18 cellular contexts compared by ENCODE assay signal in the genomic region with DNA sequence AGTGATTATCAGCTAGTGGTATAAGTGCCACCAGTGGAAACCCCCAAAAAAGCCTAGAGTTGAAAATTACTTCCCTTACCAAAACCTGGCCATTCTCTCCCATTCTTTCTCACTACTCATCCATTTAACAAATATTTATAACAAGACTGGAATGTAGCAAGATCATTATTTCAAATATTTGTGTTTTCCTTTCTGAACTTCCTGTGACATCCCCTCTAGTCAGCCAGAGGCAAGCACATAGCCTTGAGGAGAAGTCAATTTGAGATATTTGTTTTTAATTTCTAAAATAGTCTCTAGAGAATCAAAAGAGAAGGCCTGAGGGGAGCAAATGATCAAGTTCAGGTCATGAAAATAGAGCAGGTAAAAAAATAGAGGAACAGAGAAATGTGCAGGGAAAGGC.
DNase-seq lines count a peak whose midpoint lies in the region; ATAC-seq, FAIRE-seq and TF ChIP-seq lines count a peak whose summit lies in the region.
"Had no signal": no experiment of that assay in that cellular context is flagged by ENCODE, and none has a peak within 500 bp of the region (broad histone marks: within the 10 kb centered on the region; RNA-seq: fewer than 3 reads in every experiment).

No MANE protein-coding gene starts in this region.

- H3K4me2 ChIP-seq in IMR-90 (ENCODE audit: low read depth, low read length): no peak overlapping the region
- no peak overlapping the region for H3K4me2 ChIP-seq in GM12878 (ENCODE audit: control insufficient read depth, insufficient read depth)
- H3K4me2 ChIP-seq in trophoblast cell (ENCODE audit: low read length): no peak overlapping the region
- H3K4me2 ChIP-seq: GM23338 had no signal

- no peak overlapping the region for H3K56ac ChIP-seq in IMR-90 (ENCODE audit: extremely low read depth, insufficient read depth, low read length)

- H3K79me1 ChIP-seq in IMR-90 (ENCODE audit: low read depth in 1 of 2, low read length in 2 of 2) (no peaks in the 10 kb centered on the region), trophoblast cell (ENCODE audit: low read length) (no peaks in the 10 kb centered on the region)

- peak overlapping the region; percentile 56; the same call in 1 of the 2 replicates for H2AK5ac ChIP-seq in IMR-90 (ENCODE audit: low read depth, low read length)
- no peak overlapping the region for H2AK5ac ChIP-seq in trophoblast cell (ENCODE audit: low read length)

- FAIRE-seq in GM12878 (lab: Jason Lieb, UNC): no peak
- FAIRE-seq: GM12891, GM19239 had no signal

- H3K4ac ChIP-seq in IMR-90 (ENCODE audit: low read depth, low read length) (peak overlapping the region; percentile 87), trophoblast cell (ENCODE audit: low read depth, low read length) (no peak overlapping the region)

- no peak overlapping the region for H2BK5ac ChIP-seq in IMR-90 (ENCODE audit: low read depth, low read length, poor library complexity, severe bottlenecking)
- no peak overlapping the region for H2BK5ac ChIP-seq in trophoblast cell (ENCODE audit: low read depth, low read length, poor library complexity)

- DNase-seq in IMR-90: no peak
- no peak for DNase-seq in GM12878 (ENCODE audit: low read depth, low spot score)
- DNase-seq in trophoblast cell: no peak
- no peak for DNase-seq in foreskin melanocyte
- no peak for DNase-seq in EL
- DNase-seq: C1 segment of cervical spinal cord; Calu3; CD4-positive, alpha-beta memory T cell; COR-L47; DMS53; DMS79 treated with DMSO at 0.1 percent for 48 hours; GDM1; H9 had no signal

- H3K14ac ChIP-seq in IMR-90 (replicated peaks; ENCODE audit: low read depth, low read length): 0 out of 2 replicates have a peak overlapping the region, but pooled peaks have one; percentile 21
- no peak overlapping the region for H3K14ac ChIP-seq in trophoblast cell (ENCODE audit: low read length)

- RAD21 ChIA-PET in GM12878 (lab: Charles Lee; ENCODE audit: unreplicated experiment): interaction anchor here (1.2 kb wide), 1 partner anchor 16 kb away, joined by 3 read pairs; no protein-coding TSS in a partner anchor

- in situ Hi-C loops in IMR-90 (cut with MboI; ENCODE audit: low sequenced_read_pairs): no loop called here
- in situ Hi-C loops in GM12878 (cut with MboI): no loop called here

- H3K79me2 ChIP-seq in GM12878 (ENCODE audit: control insufficient read depth, insufficient read depth, low read length): no peaks in the 10 kb centered on the region
- no peaks in the 10 kb centered on the region for H3K79me2 ChIP-seq in trophoblast cell (ENCODE audit: control insufficient read depth, insufficient read depth, low read length, poor library complexity)

- H3K18ac ChIP-seq in IMR-90 (ENCODE audit: low read depth, low read length) (peak overlapping the region; percentile 50; the same call in 1 of the 2 replicates), trophoblast cell (ENCODE audit: low read length) (no peak overlapping the region)

- H2AFZ ChIP-seq in IMR-90 (replicated peaks; ENCODE audit: low read length, poor library complexity) (no peak overlapping the region), GM12878 (ENCODE audit: control insufficient read depth, low read depth, low read length) (no peak overlapping the region), trophoblast cell (ENCODE audit: insufficient read depth, low read length, poor library complexity) (no peak overlapping the region)
- H2AFZ ChIP-seq: GM23338 had no signal

- H3K4me3 ChIP-seq in IMR-90 (ENCODE audit: insufficient read depth, low read depth, low read length) (no peak overlapping the region), GM12878 (no peak overlapping the region), trophoblast cell (ENCODE audit: low read depth, low read length) (no peak overlapping the region)
- H3K4me3 ChIP-seq: GM23338 had no signal

- no peak overlapping the region for H3K23ac ChIP-seq in IMR-90 (ENCODE audit: low read depth, low read length)
- H3K23ac ChIP-seq in trophoblast cell (ENCODE audit: low read length): no peak overlapping the region

- no peak overlapping the region for H4K12ac ChIP-seq in trophoblast cell (ENCODE audit: low read depth, low read length)

- dilution Hi-C loops in IMR-90 (cut with HindIII; ENCODE audit: low sequenced_read_pairs, unreplicated experiment): no loop called here

- TF ChIP-seq POLR2A in IMR-90 (IDR thresholded peaks at IDR 0.05; ENCODE audit: low read depth, low read length): no peak
- no peak for TF ChIP-seq POLR2A in GM12878 (IDR thresholded peaks at IDR 0.05; ENCODE audit: low read depth, low read length)

- H2BK20ac ChIP-seq in IMR-90 (ENCODE audit: low read depth, low read length): peak overlapping the region; percentile 91

- no peak for TF ChIP-seq EP300 in GM12878 (IDR thresholded peaks at IDR 0.05; ENCODE audit: borderline replicate concordance in 1 of 2, control insufficient read depth in 1 of 2, low read depth in 2 of 2, low read length in 2 of 2)

- H3K9me3 ChIP-seq in IMR-90 (ENCODE audit: control insufficient read depth, insufficient read depth, low read length) (no peaks in the 10 kb centered on the region), GM12878 (replicated peaks; ENCODE audit: control insufficient read depth, insufficient read depth, low read length) (no peaks in the 10 kb centered on the region; the same call in 2 of the 3 replicates), trophoblast cell (ENCODE audit: insufficient read depth, low read depth, low read length) (no peaks in the 10 kb centered on the region)

- H4K8ac ChIP-seq in IMR-90 (ENCODE audit: low read depth in 2 of 2, low read length in 2 of 2): peak overlapping the region; percentile 34 to 57; a peak in 1 of 4 replicates
- H4K8ac ChIP-seq in trophoblast cell (ENCODE audit: low read depth, low read length): no peak overlapping the region

- H4K20me1 ChIP-seq in IMR-90 (ENCODE audit: insufficient read depth, low read length) (no peaks in the 10 kb centered on the region), GM12878 (ENCODE audit: control insufficient read depth, insufficient read depth) (no peaks in the 10 kb centered on the region)

- peak overlapping the region; percentile 53; the same call in 1 of the 2 replicates for H4K5ac ChIP-seq in IMR-90 (ENCODE audit: low read depth, low read length)

- H2AK9ac ChIP-seq in IMR-90 (replicated peaks; ENCODE audit: low read depth, low read length, poor library complexity): no peak overlapping the region

- H2BK12ac ChIP-seq in trophoblast cell (ENCODE audit: low read length): peak overlapping the region; percentile 59

- H3K36me3 ChIP-seq in IMR-90 (ENCODE audit: control insufficient read depth, insufficient read depth, low read length) (no peaks in the 10 kb centered on the region), GM12878 (ENCODE audit: control insufficient read depth in 2 of 2, insufficient read depth in 2 of 2, low read length in 1 of 2) (no peaks in the 10 kb centered on the region), trophoblast cell (ENCODE audit: control insufficient read depth in 1 of 2, insufficient read depth in 2 of 2, low read length in 2 of 2) (no peaks in the 10 kb centered on the region)

- H3K27me3 ChIP-seq in IMR-90 (ENCODE audit: control insufficient read depth, insufficient read depth, low read length): no peaks in the 10 kb centered on the region; the same call in 1 of the 2 replicates
- H3K27me3 ChIP-seq in GM12878 (replicated peaks in 1 of 2; ENCODE audit: control insufficient read depth in 2 of 2, insufficient read depth in 2 of 2, low read length in 1 of 2): no peaks in the 10 kb centered on the region
- H3K27me3 ChIP-seq in trophoblast cell (ENCODE audit: insufficient read depth, low read length): no peaks in the 10 kb centered on the region

- H4K91ac ChIP-seq in IMR-90 (ENCODE audit: insufficient read depth, low read depth, low read length) (peak overlapping the region; percentile 76), trophoblast cell (ENCODE audit: low read depth, low read length) (no peak overlapping the region)

- H2BK120ac ChIP-seq in IMR-90 (ENCODE audit: low read depth, low read length) (peak overlapping the region; percentile 74), trophoblast cell (ENCODE audit: insufficient read depth, low read length, poor library complexity) (no peak overlapping the region)

- BruUV-seq in IMR-90 (replicated peaks; lab: Mats Ljungman, UMichigan): no TSS peak
- no TSS peak for BruUV-seq in GM12878 (replicated peaks; lab: Mats Ljungman, UMichigan)

- peak; percentile 85 for ATAC-seq in IMR-90 (ENCODE audit: low read depth)
- ATAC-seq in GM12878: no peak
- ATAC-seq in GM18861 (IDR thresholded peaks at IDR 0.05; ENCODE audit: unreplicated experiment): no peak
- ATAC-seq: GM23338, HCT116 had no signal

- H3K9ac ChIP-seq in IMR-90 (ENCODE audit: low read depth, low read length): no peak overlapping the region
- H3K9ac ChIP-seq in GM12878 (ENCODE audit: control insufficient read depth, insufficient read depth, low read length): no peak overlapping the region
- no peak overlapping the region for H3K9ac ChIP-seq in trophoblast cell (ENCODE audit: low read length)

- H3K27ac ChIP-seq in IMR-90 (ENCODE audit: insufficient read depth, low read length) (peak overlapping the region; percentile 13; the same call in 1 of the 2 replicates), GM12878 (ENCODE audit: control insufficient read depth, insufficient read depth) (no peak overlapping the region), trophoblast cell (ENCODE audit: low read depth, low read length) (no peak overlapping the region)

- POLR2A ChIA-PET in IMR-90 (lab: Charles Lee; ENCODE audit: unreplicated experiment): no interaction called here
- POLR2A ChIA-PET in GM12878 (lab: Charles Lee): interaction anchor here (1.4 kb wide), 1 partner anchor 10 kb away, joined by 5 read pairs; no protein-coding TSS in a partner anchor

- SMC1A ChIA-PET in GM12878 (lab: Charles Lee; ENCODE audit: uncharacterized antibody, unreplicated experiment): interaction anchor here (0.5 to 1.5 kb wide), 5 partner anchors 15 to 105 kb away, joined by 3 to 5 read pairs (median 3); no protein-coding TSS in a partner anchor

- no peak for TF ChIP-seq CTCF in IMR-90 (conservative IDR thresholded peaks at IDR 0.05; ENCODE audit: low read depth, low read length)
- no peak for TF ChIP-seq CTCF in GM12878 (IDR thresholded peaks at IDR 0.05 in 2 of 3, conservative IDR thresholded peaks at IDR 0.05 in 1 of 3; ENCODE audit: control insufficient read depth in 2 of 3, extremely low read depth in 1 of 3, insufficient read depth in 1 of 3, low read depth in 3 of 3, low read length in 3 of 3)

- H3K4me1 ChIP-seq in IMR-90 (ENCODE audit: control insufficient read depth, insufficient read depth, low read length): peaks cover 10% of the 10 kb centered on the region; the same call in 1 of the 2 replicates
- no peaks in the 10 kb centered on the region for H3K4me1 ChIP-seq in GM12878 (ENCODE audit: control insufficient read depth, insufficient read depth, low read length)
- H3K4me1 ChIP-seq in trophoblast cell (ENCODE audit: control insufficient read depth in 1 of 2, insufficient read depth in 2 of 2, low read length in 2 of 2): peaks cover 4 to 5% of the 10 kb centered on the region in 2 experiments

- H2BK15ac ChIP-seq in IMR-90 (ENCODE audit: low read depth, low read length): 0 out of 3 replicates have a peak overlapping the region, but pooled peaks have one; percentile 87

- CTCF ChIA-PET in IMR-90 (lab: Yijun Ruan, JAX) (no interaction called here), GM12878 (lab: Yijun Ruan, JAX) (no interaction called here)

- intact Hi-C loops in IMR-90 (cut with micrococcal nuclease): loop anchor here (5.0 kb wide), 1 partner anchor 269 kb away; no protein-coding TSS in a partner anchor
- intact Hi-C loops in GM12878 (cut with micrococcal nuclease; ENCODE audit: unreplicated experiment): loop anchor here (5.0 kb wide), 1 partner anchor 269 kb away; no protein-coding TSS in a partner anchor

- TF ChIP-seq RAD21 in IMR-90 (IDR thresholded peaks at IDR 0.05; ENCODE audit: low read length): no peak
- TF ChIP-seq RAD21 in GM12878 (IDR thresholded peaks at IDR 0.05; ENCODE audit: insufficient read depth, low read depth, low read length): no peak

- no peaks in the 10 kb centered on the region; the same call in 1 of the 2 replicates for H3K9me1 ChIP-seq in IMR-90 (ENCODE audit: insufficient read depth, low read length)
